1 cellular context compared by ENCODE assay signal in genomic region chr2:128178650-128179460, GRCh38.
TF ChIP-seq lines count a peak whose summit lies in the region.

No MANE protein-coding gene starts in this region.

TF ChIP-seq in HepG2, 621 proteins besides CTCF, POLR2A, EP300 and RAD21 (continued from another document):
- TF ChIP-seq CCDC6 (CRISPR knock-in tag; IDR thresholded peaks at IDR 0.05) (peak; percentile 86), HOXA7 (CRISPR knock-in tag; IDR thresholded peaks at IDR 0.05) (no peak), ZNF792 (CRISPR knock-in tag; IDR thresholded peaks at IDR 0.05) (peak; percentile 88; the same call in 1 of the 2 replicates), MTF2 (CRISPR knock-in tag; IDR thresholded peaks at IDR 0.05; ENCODE audit: borderline replicate concordance) (no peak), ZNF24 (IDR thresholded peaks at IDR 0.05) (no peak), XBP1 (CRISPR knock-in tag; IDR thresholded peaks at IDR 0.05) (no peak), SMAD9 (CRISPR knock-in tag; IDR thresholded peaks at IDR 0.05) (no peak), ZBTB37 (CRISPR knock-in tag; IDR thresholded peaks at IDR 0.05) (no peak), KLF13 (CRISPR knock-in tag; IDR thresholded peaks at IDR 0.05) (no peak), MTF1 (CRISPR knock-in tag; IDR thresholded peaks at IDR 0.05) (no peak), SRSF4 (IDR thresholded peaks at IDR 0.05; ENCODE audit: low read depth, low read length, poor library complexity, severe bottlenecking) (no peak), ZNF740 (CRISPR knock-in tag; IDR thresholded peaks at IDR 0.05) (no peak), CBX5 (CRISPR knock-in tag; IDR thresholded peaks at IDR 0.05; ENCODE audit: borderline replicate concordance) (peak; percentile 74), TBP (CRISPR knock-in tag; IDR thresholded peaks at IDR 0.05) (no peak), KLF6 (CRISPR knock-in tag; IDR thresholded peaks at IDR 0.05) (peak; percentile 63; the same call in 1 of the 2 replicates), ERF (CRISPR knock-in tag; IDR thresholded peaks at IDR 0.05) (no peak; the same call in 1 of the 2 replicates), MIXL1 (CRISPR knock-in tag; IDR thresholded peaks at IDR 0.05) (peak; percentile 81), ESRRA (CRISPR knock-in tag; IDR thresholded peaks at IDR 0.05; ENCODE audit: low read depth) (no peak), ZNF777 (CRISPR knock-in tag; IDR thresholded peaks at IDR 0.05) (no peak), ZNF30 (CRISPR knock-in tag; IDR thresholded peaks at IDR 0.05) (no peak), IRX3 (CRISPR knock-in tag; IDR thresholded peaks at IDR 0.05; ENCODE audit: borderline replicate concordance, low read depth) (no peak), NONO (IDR thresholded peaks at IDR 0.05) (no peak), NONO (CRISPR knock-in tag; conservative IDR thresholded peaks at IDR 0.05) (no peak), CEBPB (IDR thresholded peaks at IDR 0.05; ENCODE audit: borderline replicate concordance, low read depth, low read length) (peak; percentile 98), ZFP36 (IDR thresholded peaks at IDR 0.05; ENCODE audit: borderline replicate concordance, low read depth, low read length, partially characterized antibody) (no peak), CSRNP2 (CRISPR knock-in tag; conservative IDR thresholded peaks at IDR 0.05; ENCODE audit: low read depth) (no peak)
- TF ChIP-seq, protein P1, sequence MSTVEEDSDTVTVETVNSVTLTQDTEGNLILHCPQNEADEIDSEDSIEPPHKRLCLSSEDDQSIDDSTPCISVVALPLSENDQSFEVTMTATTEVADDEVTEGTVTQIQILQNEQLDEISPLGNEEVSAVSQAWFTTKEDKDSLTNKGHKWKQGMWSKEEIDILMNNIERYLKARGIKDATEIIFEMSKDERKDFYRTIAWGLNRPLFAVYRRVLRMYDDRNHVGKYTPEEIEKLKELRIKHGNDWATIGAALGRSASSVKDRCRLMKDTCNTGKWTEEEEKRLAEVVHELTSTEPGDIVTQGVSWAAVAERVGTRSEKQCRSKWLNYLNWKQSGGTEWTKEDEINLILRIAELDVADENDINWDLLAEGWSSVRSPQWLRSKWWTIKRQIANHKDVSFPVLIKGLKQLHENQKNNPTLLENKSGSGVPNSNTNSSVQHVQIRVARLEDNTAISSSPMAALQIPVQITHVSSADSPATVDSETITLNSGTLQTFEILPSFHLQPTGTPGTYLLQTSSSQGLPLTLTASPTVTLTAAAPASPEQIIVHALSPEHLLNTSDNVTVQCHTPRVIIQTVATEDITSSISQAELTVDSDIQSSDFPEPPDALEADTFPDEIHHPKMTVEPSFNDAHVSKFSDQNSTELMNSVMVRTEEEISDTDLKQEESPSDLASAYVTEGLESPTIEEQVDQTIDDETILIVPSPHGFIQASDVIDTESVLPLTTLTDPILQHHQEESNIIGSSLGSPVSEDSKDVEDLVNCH (CRISPR knock-in tag; IDR thresholded peaks at IDR 0.05) = no peak
